In the genomic region with DNA sequence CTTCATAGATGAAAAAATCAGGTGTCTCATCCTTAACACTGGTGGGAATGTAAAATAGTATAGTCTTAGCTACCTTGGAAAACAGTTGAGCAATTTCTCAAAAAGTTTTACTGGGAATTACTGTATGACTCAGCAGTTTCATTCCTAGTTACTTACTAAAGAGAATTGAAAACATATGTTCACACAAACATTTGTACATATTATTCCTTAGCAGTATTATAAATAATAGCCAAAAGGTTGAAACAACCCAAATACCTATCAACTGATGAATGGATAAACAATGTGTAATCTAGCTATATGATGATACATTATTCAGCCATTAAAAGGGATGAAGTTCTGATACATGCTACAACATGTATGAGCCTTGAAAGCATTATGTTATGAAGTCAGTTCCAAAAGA, we compare ENCODE assay signal across 1 cellular context.
TF ChIP-seq lines count a peak whose summit lies in the region.

No MANE protein-coding gene starts in this region.

TF ChIP-seq in SK-N-SH, 30 proteins besides CTCF, POLR2A, EP300 and RAD21 (continued from another document):
- TF ChIP-seq, protein P1, sequence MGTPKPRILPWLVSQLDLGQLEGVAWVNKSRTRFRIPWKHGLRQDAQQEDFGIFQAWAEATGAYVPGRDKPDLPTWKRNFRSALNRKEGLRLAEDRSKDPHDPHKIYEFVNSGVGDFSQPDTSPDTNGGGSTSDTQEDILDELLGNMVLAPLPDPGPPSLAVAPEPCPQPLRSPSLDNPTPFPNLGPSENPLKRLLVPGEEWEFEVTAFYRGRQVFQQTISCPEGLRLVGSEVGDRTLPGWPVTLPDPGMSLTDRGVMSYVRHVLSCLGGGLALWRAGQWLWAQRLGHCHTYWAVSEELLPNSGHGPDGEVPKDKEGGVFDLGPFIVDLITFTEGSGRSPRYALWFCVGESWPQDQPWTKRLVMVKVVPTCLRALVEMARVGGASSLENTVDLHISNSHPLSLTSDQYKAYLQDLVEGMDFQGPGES (IDR thresholded peaks at IDR 0.05; ENCODE audit: low read depth, low read length), result no peak
